ENCODE assay signal across 16 cellular contexts in genomic region chr11:131776211-131776610, GRCh38.
"Had no signal": no experiment of that assay in that cellular context is flagged by ENCODE, and none has a peak within 500 bp of the region (broad histone marks: within the 10 kb centered on the region; RNA-seq: fewer than 3 reads in every experiment).

No MANE protein-coding gene starts in this region.

- DNase-seq: heart left ventricle; hypothalamus; immature natural killer cell; islet precursor cell; left ventricle myocardium inferior; mesendoderm; naive thymus-derived CD8-positive, alpha-beta T cell; nucleus accumbens; right lobe of liver; stimulated activated CD4-positive, alpha-beta T cell treated with anti-CD3 and anti-CD28 coated beads, Interleukin-12 subunit alpha, Interleukin-12 subunit beta, amount 100 ng/mL, for 4 hours; stimulated activated CD4-positive, alpha-beta T cell treated with anti-CD3 and anti-CD28 coated beads, Interleukin-15, amount 100 ng/mL, for 24 hours; stimulated activated CD4-positive, alpha-beta T cell treated with anti-CD3 and anti-CD28 coated beads, Interleukin-2, amount 100 ng/mL, for 24 hours; stimulated activated CD4-positive, alpha-beta T cell treated with anti-CD3 and anti-CD28 coated beads, Interleukin-4, amount 100 ng/mL, for 24 hours; stimulated activated naive CD4-positive, alpha-beta T cell; uterus had no signal

- ATAC-seq: heart left ventricle; naive thymus-derived CD8-positive, alpha-beta T cell; right lobe of liver; stimulated activated effector memory CD8-positive, alpha-beta T cell treated with anti-CD3 and anti-CD28 coated beads, Interleukin-12 subunit alpha, Interleukin-12 subunit beta, amount 100 ng/mL, for 72 hours had no signal
